ENCODE assay signal across 13 cellular contexts in genomic region chr10:133161486-133162051, GRCh38. TPM values are rescaled to one million over a fixed set of nuclear protein-coding genes. Genes with fewer than 3 reads are reported as not detected.
DNase-seq lines count a peak whose midpoint lies in the region; ATAC-seq and TF ChIP-seq lines count a peak whose summit lies in the region.
"Had no signal": no experiment of that assay in that cellular context is flagged by ENCODE, and none has a peak within 500 bp of the region (broad histone marks: within the 10 kb centered on the region; RNA-seq: fewer than 3 reads in every experiment).

No MANE protein-coding gene starts in this region.

- H3K27me3 ChIP-seq in Caco-2 (replicated peaks; ENCODE audit: control insufficient read depth, insufficient read depth, low read length): no peaks in the 10 kb centered on the region; the same call in 1 of the 2 replicates
- H3K27me3 ChIP-seq in Panc1 (ENCODE audit: control insufficient read depth, insufficient read depth, low read length): 0 out of 2 replicates have a peak, but pooled peaks cover 2% of the 10 kb centered on the region
- no peaks in the 10 kb centered on the region for H3K27me3 ChIP-seq in iPS-15b (ENCODE audit: control insufficient read depth, insufficient read depth, low read length)
- peaks cover 13% of the 10 kb centered on the region for H3K27me3 ChIP-seq in osteoblast (ENCODE audit: insufficient read depth, low read length)

- no peak for ATAC-seq in Panc1
- ATAC-seq in activated naive CD8-positive, alpha-beta T cell treated with anti-CD3 and anti-CD28 coated beads, Interleukin-2, amount 50 U/mL, for 24 hours: no peak
- no peak for ATAC-seq in GM19328 (IDR thresholded peaks at IDR 0.05; ENCODE audit: unreplicated experiment)

- H3K79me2 ChIP-seq in osteoblast (ENCODE audit: insufficient read depth, low read length): no peaks in the 10 kb centered on the region

- intact Hi-C loops in Caco-2 (cut with micrococcal nuclease; ENCODE audit: unreplicated experiment) (no loop called here), Panc1 (cut with micrococcal nuclease; ENCODE audit: unreplicated experiment) (no loop called here)

- no peaks in the 10 kb centered on the region for H3K4me1 Mint-ChIP-seq in Caco-2 (ENCODE audit: low read depth, unreplicated experiment)
- no peaks in the 10 kb centered on the region for H3K4me1 Mint-ChIP-seq in activated naive CD8-positive, alpha-beta T cell treated with anti-CD3 and anti-CD28 coated beads, Interleukin-2, amount 50 U/mL, for 24 hours

- H3K9ac ChIP-seq in iPS-15b (ENCODE audit: low read depth, low read length): peak overlapping the region; percentile 76

- POLR2A ChIA-PET in Caco-2 (lab: Charles Lee): no interaction called here
- POLR2A ChIA-PET in Panc1 (lab: Charles Lee): interaction anchor here (0.5 to 0.6 kb wide), 2 partner anchors 13 to 71 kb away, joined by 5 to 10 read pairs; no protein-coding TSS in a partner anchor

- no peak for TF ChIP-seq CTCF in Caco-2 (IDR thresholded peaks at IDR 0.05; ENCODE audit: insufficient read depth in 1 of 2, low read depth in 1 of 2, low read length in 1 of 2, severe bottlenecking in 1 of 2, unreplicated experiment in 1 of 2)
- no peak for TF ChIP-seq CTCF in Panc1 (IDR thresholded peaks at IDR 0.05)
- no peak for TF ChIP-seq CTCF in osteoblast (IDR thresholded peaks at IDR 0.05; ENCODE audit: extremely low read depth, low read depth, low read length)

- no peak overlapping the region for H2AFZ ChIP-seq in osteoblast (ENCODE audit: low read length)

- CTCF ChIA-PET in Caco-2 (lab: Charles Lee): interaction anchor here (0.8 to 1.6 kb wide), 2 partner anchors 16 to 18 kb away, joined by 4 to 13 read pairs; no protein-coding TSS in a partner anchor
- CTCF ChIA-PET in Panc1 (lab: Charles Lee): no interaction called here

- in situ Hi-C loops in Panc1 (cut with HindIII; ENCODE audit: low pct_unique_long_range_greater_than_20kb, low sequenced_read_pairs): no loop called here

- no peak overlapping the region for H3K4me2 ChIP-seq in osteoblast (ENCODE audit: insufficient read depth, low read length)

- peak in 1 of 2 experiments; percentile 54 for DNase-seq in Caco-2
- DNase-seq in Panc1 (ENCODE audit: low read depth, low spot score): no peak
- peak; percentile 77 for DNase-seq in osteoblast (ENCODE audit: insufficient read length, low spot score, missing footprints)
- no peak for DNase-seq in activated naive CD8-positive, alpha-beta T cell treated with anti-CD3 and anti-CD28 coated beads, Interleukin-2, amount 50 U/mL, for 24 hours
- no peak for DNase-seq in T-helper 9 cell
- DNase-seq in erythroblast (lab: John Stamatoyannopoulos, UW): no peak
- DNase-seq: NCI-H524 treated with DMSO at 0.1 percent for 48 hours; stimulated activated CD4-positive, alpha-beta T cell treated with anti-CD3 and anti-CD28 coated beads, Interleukin-4, amount 100 ng/mL, for 1 hour; stimulated activated naive CD4-positive, alpha-beta T cell treated with Interleukin-2 at 50 U/mL for 16 hours had no signal

- H3K9me3 ChIP-seq in Caco-2 (no peaks in the 10 kb centered on the region), Panc1 (ENCODE audit: control insufficient read depth, insufficient read depth, low read depth, low read length) (no peaks in the 10 kb centered on the region), iPS-15b (ENCODE audit: control insufficient read depth, insufficient read depth, low read length) (no peaks in the 10 kb centered on the region), osteoblast (ENCODE audit: low read depth, low read length) (no peaks in the 10 kb centered on the region)

- peak overlapping the region; percentile 60 for H3K4me3 ChIP-seq in Caco-2 (ENCODE audit: low read depth, low read length)
- peak overlapping the region; percentile 54 to 69 for H3K4me3 ChIP-seq in Panc1 (ENCODE audit: low read depth in 2 of 2, low read length in 2 of 2)
- peak overlapping the region; percentile 65 for H3K4me3 ChIP-seq in iPS-15b (ENCODE audit: low read depth, low read length)
- H3K4me3 ChIP-seq in osteoblast (ENCODE audit: insufficient read depth, low read length): no peak overlapping the region

- no TSS peak for BruUV-seq in Caco-2 (replicated peaks; lab: Mats Ljungman, UMichigan)
- BruUV-seq in Panc1 (replicated peaks; lab: Mats Ljungman, UMichigan): no TSS peak

- no peaks in the 10 kb centered on the region for H4K20me1 ChIP-seq in osteoblast (ENCODE audit: insufficient read depth, low read length)

- TF ChIP-seq POLR2A in erythroblast (IDR thresholded peaks at IDR 0.05; ENCODE audit: low read length): no peak

- peak overlapping the region; percentile 66 for H3K4me3 Mint-ChIP-seq in Caco-2 (ENCODE audit: unreplicated experiment)
- no peak overlapping the region for H3K4me3 Mint-ChIP-seq in activated naive CD8-positive, alpha-beta T cell treated with anti-CD3 and anti-CD28 coated beads, Interleukin-2, amount 50 U/mL, for 24 hours

- H3K27me3 Mint-ChIP-seq in Caco-2 (ENCODE audit: insufficient read depth, unreplicated experiment): no peaks in the 10 kb centered on the region
- peaks cover 22% of the 10 kb centered on the region for H3K27me3 Mint-ChIP-seq in activated naive CD8-positive, alpha-beta T cell treated with anti-CD3 and anti-CD28 coated beads, Interleukin-2, amount 50 U/mL, for 24 hours

- no peaks in the 10 kb centered on the region for H3K36me3 Mint-ChIP-seq in Caco-2 (ENCODE audit: insufficient read depth, unreplicated experiment)
- no peaks in the 10 kb centered on the region for H3K36me3 Mint-ChIP-seq in activated naive CD8-positive, alpha-beta T cell treated with anti-CD3 and anti-CD28 coated beads, Interleukin-2, amount 50 U/mL, for 24 hours (ENCODE audit: low read depth)

- H3K4me1 ChIP-seq in Caco-2 (peaks cover 42% of the 10 kb centered on the region), Panc1 (ENCODE audit: control insufficient read depth, insufficient read depth, low read length) (peaks cover 17% of the 10 kb centered on the region), iPS-15b (ENCODE audit: control insufficient read depth, insufficient read depth, low read length) (peaks cover 5% of the 10 kb centered on the region), osteoblast (ENCODE audit: insufficient read depth, low read length) (no peaks in the 10 kb centered on the region)

- no peaks in the 10 kb centered on the region for H3K9me3 Mint-ChIP-seq in Caco-2 (ENCODE audit: unreplicated experiment)
- H3K9me3 Mint-ChIP-seq in activated naive CD8-positive, alpha-beta T cell treated with anti-CD3 and anti-CD28 coated beads, Interleukin-2, amount 50 U/mL, for 24 hours: no peaks in the 10 kb centered on the region

- H3K27ac ChIP-seq in Panc1 (ENCODE audit: low read length) (no peak overlapping the region), osteoblast (ENCODE audit: low read depth, low read length) (no peak overlapping the region)
- H3K27ac ChIP-seq: C4-2B, VCaP had no signal

- no peak overlapping the region for H3K27ac Mint-ChIP-seq in Caco-2 (ENCODE audit: unreplicated experiment)
- no peak overlapping the region for H3K27ac Mint-ChIP-seq in activated naive CD8-positive, alpha-beta T cell treated with anti-CD3 and anti-CD28 coated beads, Interleukin-2, amount 50 U/mL, for 24 hours

- no peaks in the 10 kb centered on the region for H3K36me3 ChIP-seq in Caco-2 (ENCODE audit: control insufficient read depth, insufficient read depth, low read length)
- H3K36me3 ChIP-seq in Panc1 (ENCODE audit: control insufficient read depth, insufficient read depth, low read length): no peaks in the 10 kb centered on the region
- H3K36me3 ChIP-seq in iPS-15b (ENCODE audit: control insufficient read depth, insufficient read depth, low read length): peaks cover 17% of the 10 kb centered on the region
- H3K36me3 ChIP-seq in osteoblast (ENCODE audit: insufficient read depth, low read length): no peaks in the 10 kb centered on the region

RNA-seq across cellular contexts. Expression of gene KNDC1, which starts 1.6 kb away (rescaled TPM):
- 1.5 and 3.2 TPM in 2 replicates for total RNA-seq in Caco-2 (2022)
- total RNA-seq in Panc1 (2021; ENCODE audit: unreplicated experiment): 2.6 TPM
- polyA plus RNA-seq in Panc1 (2012; ENCODE audit: insufficient read length): 8.2 TPM
- total RNA-seq in osteoblast: under 0.01 TPM in 1 of 2 replicates, not detected in the other
